ENCODE assay signal across 15 cellular contexts in the genomic region with DNA sequence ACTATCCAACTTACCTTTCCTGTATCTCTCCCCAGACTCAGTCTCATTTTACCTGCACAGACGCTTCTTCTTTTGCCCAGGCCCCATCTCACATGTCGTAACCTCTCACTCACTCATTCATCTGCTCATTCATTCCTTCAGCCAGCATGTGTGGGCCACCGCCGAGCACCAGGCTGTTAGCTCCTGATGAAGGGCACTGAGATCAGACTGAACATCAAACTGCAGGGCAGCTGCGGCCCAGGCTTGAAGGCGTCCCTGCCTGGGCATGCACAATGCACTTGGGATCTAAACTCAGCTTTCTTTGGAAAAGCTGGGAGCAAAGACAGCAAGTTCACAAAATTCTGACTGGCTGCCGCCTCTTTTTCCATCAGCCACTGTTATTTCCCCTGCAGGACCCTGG.
DNase-seq lines count a peak whose midpoint lies in the region; TF ChIP-seq lines count a peak whose summit lies in the region.
"Had no signal": no experiment of that assay in that cellular context is flagged by ENCODE, and none has a peak within 500 bp of the region (broad histone marks: within the 10 kb centered on the region; RNA-seq: fewer than 3 reads in every experiment).

No MANE protein-coding gene starts in this region.

- CTCF ChIA-PET in GM10248 (lab: Yijun Ruan, JAX): no interaction called here

- no peak overlapping the region for H2AFZ ChIP-seq in hepatocyte
- H2AFZ ChIP-seq: GM23248 had no signal

- H3K4me1 ChIP-seq in hepatocyte (ENCODE audit: insufficient read depth): peaks cover 22% of the 10 kb centered on the region
- H3K4me1 ChIP-seq: BLaER1 had no signal

- POLR2A ChIA-PET in GM10248 (lab: Yijun Ruan, JAX): no interaction called here

- peaks cover 6% of the 10 kb centered on the region for H3K27me3 ChIP-seq in hepatocyte
- H3K27me3 ChIP-seq: BLaER1 had no signal

- WGBS in hepatocyte (ENCODE audit: low lambda C conversion rate, missing lambda C conversion rate): 82% methylated on average over 7 of the region's 7 CpGs

- no peaks in the 10 kb centered on the region for H3K79me2 ChIP-seq in hepatocyte

- H3K9me2 ChIP-seq in hepatocyte (replicated peaks; ENCODE audit: insufficient read depth): no peaks in the 10 kb centered on the region

- peak overlapping the region; percentile 66 for H3K27ac ChIP-seq in hepatocyte
- H3K27ac ChIP-seq: 22Rv1, BLaER1, GM23248, HL-60 had no signal

- no peaks in the 10 kb centered on the region for H4K20me1 ChIP-seq in hepatocyte (ENCODE audit: insufficient read depth, poor library complexity, severe bottlenecking)
- H4K20me1 ChIP-seq: BLaER1 had no signal

- H3K4me2 ChIP-seq in hepatocyte: no peak overlapping the region
- H3K4me2 ChIP-seq: BLaER1 had no signal

- DNase-seq in NCI-H2171 treated with DMSO at 0.1 percent for 48 hours (lab: John Stamatoyannopoulos, UW): peak; percentile 58
- no peak for DNase-seq in NCI-H2171 (lab: John Stamatoyannopoulos, UW)
- no peak for DNase-seq in hepatocyte (ENCODE audit: low spot score)
- peak; percentile 6 for DNase-seq in pons (ENCODE audit: low spot score)
- no peak for DNase-seq in GF-D8 (lab: John Stamatoyannopoulos, UW)
- no peak for DNase-seq in NCI-H2029 treated with DMSO at 0.1 percent for 48 hours (lab: John Stamatoyannopoulos, UW)
- DNase-seq in GM10248 (ENCODE audit: extremely low spot score): no peak
- DNase-seq: AML-193, DMS53, GM23248, H7 had no signal

- no peaks in the 10 kb centered on the region for H3K36me3 ChIP-seq in hepatocyte (replicated peaks; ENCODE audit: insufficient read depth, low read depth)
- H3K36me3 ChIP-seq: BLaER1 had no signal

- TF ChIP-seq CTCF in hepatocyte (IDR thresholded peaks at IDR 0.05; ENCODE audit: poor library complexity) (no peak), GM10248 (IDR thresholded peaks at IDR 0.05; ENCODE audit: control extremely low read depth, extremely low read depth, low read depth, missing control alignments) (no peak)

- no peak overlapping the region for H3K4me3 ChIP-seq in hepatocyte
- H3K4me3 ChIP-seq: BLaER1, GM12878, GM23248 had no signal

- H3K9me3 ChIP-seq in hepatocyte (ENCODE audit: low read depth): no peaks in the 10 kb centered on the region
- H3K9me3 ChIP-seq: BLaER1 had no signal

Comparison
In these comparisons a context has a peak if more than half of its experiments do, and no peak if none do; other contexts are left out.
1. DNase-seq: peak in NCI-H2171 treated with DMSO at 0.1 percent for 48 hours (single experiment) and pons (single experiment); none in NCI-H2171 (single experiment), hepatocyte (single experiment), GF-D8 (single experiment), NCI-H2029 treated with DMSO at 0.1 percent for 48 hours (single experiment) and GM10248 (single experiment).